In genomic region chr12:131209082-131210070, GRCh38 we compare ENCODE assay signal across 17 cellular contexts.
A peak's percentile ranks its signal among the peaks of the same experiment; 100 is the strongest.
DNase-seq lines count a peak whose midpoint lies in the region; ATAC-seq and TF ChIP-seq lines count a peak whose summit lies in the region.
"Had no signal": no experiment of that assay in that cellular context is flagged by ENCODE, and none has a peak within 500 bp of the region (broad histone marks: within the 10 kb centered on the region; RNA-seq: fewer than 3 reads in every experiment).

No MANE protein-coding gene starts in this region.

- H3K4me1 ChIP-seq in Peyer's patch (no peaks in the 10 kb centered on the region), endodermal cell (ENCODE audit: control insufficient read depth, insufficient read depth, low read length) (no peaks in the 10 kb centered on the region), sigmoid colon (no peaks in the 10 kb centered on the region)
- H3K4me1 ChIP-seq: prostate gland, SJSA1 had no signal

- no peak for ATAC-seq in HG02970 (IDR thresholded peaks at IDR 0.05; ENCODE audit: low FRiP score, unreplicated experiment)

- H3K4me1 Mint-ChIP-seq in endodermal cell: no peaks in the 10 kb centered on the region
- H3K4me1 Mint-ChIP-seq: activated B cell treated with CpG ODN at 0.5 μM for 24 hours, naive B cell had no signal

- H3K9me3 ChIP-seq in Peyer's patch (no peaks in the 10 kb centered on the region), endodermal cell (ENCODE audit: control insufficient read depth, low read length) (peaks cover 6% of the 10 kb centered on the region), sigmoid colon (no peaks in the 10 kb centered on the region)
- H3K9me3 ChIP-seq: prostate gland, SJSA1 had no signal

- no peak overlapping the region for H3K4me3 Mint-ChIP-seq in endodermal cell
- H3K4me3 Mint-ChIP-seq: activated B cell treated with CpG ODN at 0.5 μM for 24 hours, naive B cell had no signal

- 88 to 96% methylated on average over 12 to 21 of the region's 21 CpGs for WGBS in endodermal cell (ENCODE audit: insufficient coverage in 1 of 2, insufficient read length in 1 of 2), 2 experiments
- 82 to 90% methylated on average over 21 of the region's 21 CpGs for WGBS in sigmoid colon, 2 donors

- no peak for TF ChIP-seq EP300 in sigmoid colon (IDR thresholded peaks at IDR 0.05)

- no peaks in the 10 kb centered on the region for H3K36me3 Mint-ChIP-seq in endodermal cell (ENCODE audit: low read depth)
- H3K36me3 Mint-ChIP-seq: CD4-positive, alpha-beta memory T cell had no signal

- no peaks in the 10 kb centered on the region for H3K36me3 ChIP-seq in Peyer's patch
- no peaks in the 10 kb centered on the region for H3K36me3 ChIP-seq in endodermal cell (ENCODE audit: control insufficient read depth, insufficient read depth, low read length)
- H3K36me3 ChIP-seq in sigmoid colon: no peaks in the 10 kb centered on the region
- H3K36me3 ChIP-seq: prostate gland, SJSA1 had no signal

- H3K27me3 ChIP-seq in Peyer's patch (no peaks in the 10 kb centered on the region), endodermal cell (ENCODE audit: control insufficient read depth, insufficient read depth, low read length, poor library complexity, severe bottlenecking) (no peaks in the 10 kb centered on the region), sigmoid colon (peaks cover 0 to 11% (median 10%) of the 10 kb centered on the region in 3 donors)
- H3K27me3 ChIP-seq: SJSA1 had no signal

- TF ChIP-seq POLR2A in Peyer's patch (IDR thresholded peaks at IDR 0.05) (no peak), sigmoid colon (IDR thresholded peaks at IDR 0.05) (no peak)

- DNase-seq in activated T-cell treated with anti-CD3 and anti-CD28 coated beads, Interleukin-2, amount 50 U/mL, for 48 hours: peak; percentile 41 to 47
- no peak for DNase-seq in activated T-cell treated with anti-CD3 and anti-CD28 coated beads for 4 hours
- peak in 2 of 3 donors; percentile 21 to 28 for DNase-seq in Peyer's patch
- peak; percentile 33 for DNase-seq in endodermal cell
- DNase-seq in sigmoid colon: peak; percentile 44
- no peak for DNase-seq in DMS114 treated with DMSO at 0.1 percent for 48 hours (lab: John Stamatoyannopoulos, UW; ENCODE audit: unreplicated experiment)
- DNase-seq in GM03348 (ENCODE audit: low spot score): no peak
- DNase-seq: activated B cell treated with CpG ODN at 0.5 μM for 24 hours; CD4-positive, alpha-beta memory T cell; DMS53; mammary epithelial cell; naive B cell; NCI-H1105 treated with DMSO at 0.1 percent for 48 hours; NCI-H526 treated with DMSO at 0.1 percent for 48 hours had no signal

- no peak for TF ChIP-seq CTCF in Peyer's patch (IDR thresholded peaks at IDR 0.05)
- no peak for TF ChIP-seq CTCF in endodermal cell (conservative IDR thresholded peaks at IDR 0.05)
- TF ChIP-seq CTCF in sigmoid colon (IDR thresholded peaks at IDR 0.05): no peak

- no peak overlapping the region for H3K9ac ChIP-seq in endodermal cell (ENCODE audit: extremely low read depth, low read length, poor library complexity, severe bottlenecking)

- peaks cover 8% of the 10 kb centered on the region for H3K9me3 Mint-ChIP-seq in endodermal cell

- no peak overlapping the region for H3K27ac Mint-ChIP-seq in endodermal cell
- H3K27ac Mint-ChIP-seq: activated B cell treated with CpG ODN at 0.5 μM for 24 hours; CD4-positive, alpha-beta memory T cell had no signal

- H3K27ac ChIP-seq in Peyer's patch (no peak overlapping the region), endodermal cell (ENCODE audit: low read depth, low read length) (no peak overlapping the region), sigmoid colon (no peak overlapping the region)
- H3K27ac ChIP-seq: prostate gland, SJSA1 had no signal

- H3K27me3 Mint-ChIP-seq in endodermal cell (ENCODE audit: insufficient read depth): peaks cover 3% of the 10 kb centered on the region

- H3K4me3 ChIP-seq in Peyer's patch (no peak overlapping the region), endodermal cell (ENCODE audit: low read length) (no peak overlapping the region), sigmoid colon (no peak overlapping the region)
- H3K4me3 ChIP-seq: prostate gland, SJSA1 had no signal

- intact Hi-C loops in sigmoid colon (cut with DNase I): no loop called here

Comparison
In these comparisons a context has a peak if more than half of its experiments do, and no peak if none do; other contexts are left out.
1. DNase-seq: peak in activated T-cell treated with anti-CD3 and anti-CD28 coated beads, Interleukin-2, amount 50 U/mL, for 48 hours (2 of 2), Peyer's patch (2 of 3), endodermal cell (single experiment) and sigmoid colon (single experiment); none in activated T-cell treated with anti-CD3 and anti-CD28 coated beads for 4 hours (single experiment), DMS114 treated with DMSO at 0.1 percent for 48 hours (single experiment) and GM03348 (single experiment).